In the genomic region with DNA sequence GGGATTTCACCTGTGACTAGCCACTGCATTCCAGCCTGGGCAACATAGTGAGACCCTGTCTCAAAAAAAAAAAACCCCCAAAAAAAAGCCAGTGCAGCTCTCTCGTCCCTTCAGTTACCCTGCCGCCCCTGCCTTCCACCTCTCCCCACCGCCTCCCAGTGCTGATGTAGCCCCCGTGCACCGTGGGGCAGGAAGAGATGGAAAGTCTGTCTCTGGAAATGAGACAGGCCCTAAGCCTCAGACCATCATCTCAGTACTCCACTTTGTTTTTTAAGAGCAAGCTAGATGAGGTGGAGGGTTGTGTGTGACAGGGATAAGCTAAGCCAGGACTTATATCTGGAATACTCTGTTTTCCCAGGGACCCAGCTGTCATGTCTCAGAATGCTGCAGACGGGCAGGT, we compare ENCODE assay signal across 17 cellular contexts. TPM values are rescaled to one million over a fixed set of nuclear protein-coding genes. Genes with fewer than 3 reads are reported as not detected.
DNase-seq lines count a peak whose midpoint lies in the region; ATAC-seq, FAIRE-seq and TF ChIP-seq lines count a peak whose summit lies in the region.
"Had no signal": no experiment of that assay in that cellular context is flagged by ENCODE, and none has a peak within 500 bp of the region (broad histone marks: within the 10 kb centered on the region; RNA-seq: fewer than 3 reads in every experiment).

No MANE protein-coding gene starts in this region.

- H3K14ac ChIP-seq in mesenchymal stem cell (ENCODE audit: low read length in 2 of 2), result no peak overlapping the region

- H3K9ac ChIP-seq in BLaER1 (peak overlapping the region; percentile 38; the same call in 1 of the 2 replicates), GM12878 (ENCODE audit: control insufficient read depth, insufficient read depth, low read length) (no peak overlapping the region), mesenchymal stem cell (ENCODE audit: low read length) (peak overlapping the region; percentile 47)
- 0 out of 22 replicates have a peak overlapping the region, but pooled peaks of 1 of the 11 experiments have one; percentile 17 for H3K9ac ChIP-seq in BLaER1 treated with 17β-estradiol and CSF1 and Interleukin-3, amounts not matched to agents 10 nM and 100 nM

- H4K8ac ChIP-seq in mesenchymal stem cell (ENCODE audit: low read length), result no peak overlapping the region

- peaks cover 23% of the 10 kb centered on the region for H3K4me1 ChIP-seq in BLaER1
- H3K4me1 ChIP-seq in BLaER1 treated with 17β-estradiol and CSF1 and Interleukin-3, amounts not matched to agents 10 nM and 100 nM, result peaks cover 10 to 22% (median 15%) of the 10 kb centered on the region in 10 experiments; a peak in 17 of 20 replicates
- H3K4me1 ChIP-seq in GM12878 (ENCODE audit: control insufficient read depth, insufficient read depth, low read length), result no peaks in the 10 kb centered on the region
- H3K4me1 ChIP-seq in mesenchymal stem cell (ENCODE audit: control insufficient read depth, insufficient read depth, low read depth, low read length), result peaks cover 13% of the 10 kb centered on the region
- H3K4me1 ChIP-seq: breast epithelium, tibial nerve had no signal

- H3K79me1 ChIP-seq in mesenchymal stem cell (replicated peaks; ENCODE audit: low read length, poor library complexity, severe bottlenecking), result peaks cover 26% of the 10 kb centered on the region

- TF ChIP-seq CTCF in GM12878 (IDR thresholded peaks at IDR 0.05 in 2 of 3, conservative IDR thresholded peaks at IDR 0.05 in 1 of 3; ENCODE audit: control insufficient read depth in 2 of 3, extremely low read depth in 1 of 3, insufficient read depth in 1 of 3, low read depth in 3 of 3, low read length in 3 of 3), result no peak

- BruUV-seq in GM12878 (replicated peaks; lab: Mats Ljungman, UMichigan), result no TSS peak

- H2BK15ac ChIP-seq in mesenchymal stem cell (ENCODE audit: low read depth, poor library complexity, severe bottlenecking), result no peak overlapping the region

- RAD21 ChIA-PET in GM12878 (lab: Charles Lee; ENCODE audit: unreplicated experiment), result interaction anchor here (1.7 kb wide), 1 partner anchor 30 kb away, joined by 4 read pairs; no protein-coding TSS in a partner anchor

- no peaks in the 10 kb centered on the region for H3K79me2 ChIP-seq in GM12878 (ENCODE audit: control insufficient read depth, insufficient read depth, low read length)

- no peak overlapping the region for H3K27ac ChIP-seq in BLaER1
- H3K27ac ChIP-seq in BLaER1 treated with 17β-estradiol and CSF1 and Interleukin-3, amounts not matched to agents 10 nM and 100 nM, result 0 out of 22 replicates have a peak overlapping the region, but pooled peaks of 1 of the 11 experiments have one; percentile 8
- no peak overlapping the region for H3K27ac ChIP-seq in GM12878 (ENCODE audit: control insufficient read depth, insufficient read depth)
- no peak overlapping the region for H3K27ac ChIP-seq in mesenchymal stem cell (ENCODE audit: low read length, poor library complexity, severe bottlenecking)
- H3K27ac ChIP-seq: esophagus muscularis mucosa, tibial nerve had no signal

- WGBS in GM12878 (ENCODE audit: insufficient coverage, insufficient replicate concordance, low lambda C conversion rate, missing lambda C conversion rate), result 7% methylated on average over 6 of the region's 6 CpGs
- WGBS in mesenchymal stem cell, result 100% methylated on average over 2 of the region's 6 CpGs

- no peak for FAIRE-seq in GM12878 (lab: Jason Lieb, UNC)

- no peaks in the 10 kb centered on the region for H3K36me3 ChIP-seq in BLaER1
- H3K36me3 ChIP-seq in BLaER1 treated with 17β-estradiol and CSF1 and Interleukin-3, amounts not matched to agents 10 nM and 100 nM, result peaks cover 0 to 99% (median 0%) of the 10 kb centered on the region in 11 experiments; a peak in 6 of 22 replicates
- no peaks in the 10 kb centered on the region; a peak in 1 of 4 replicates for H3K36me3 ChIP-seq in GM12878 (ENCODE audit: control insufficient read depth in 2 of 2, insufficient read depth in 2 of 2, low read length in 1 of 2)
- H3K36me3 ChIP-seq in mesenchymal stem cell (ENCODE audit: control insufficient read depth in 1 of 2, insufficient read depth in 2 of 2, low read depth in 1 of 2, low read length in 2 of 2), result peaks cover 0 to 10% of the 10 kb centered on the region in 2 experiments
- H3K36me3 ChIP-seq: breast epithelium had no signal

- no peak overlapping the region for H2BK5ac ChIP-seq in mesenchymal stem cell (ENCODE audit: low read depth, low read length, poor library complexity, severe bottlenecking)

- intact Hi-C loops in GM12878 (cut with micrococcal nuclease; ENCODE audit: unreplicated experiment), result no loop called here

- in situ Hi-C loops in GM12878 (cut with MboI), result no loop called here

- SMC1A ChIA-PET in GM12878 (lab: Charles Lee; ENCODE audit: uncharacterized antibody, unreplicated experiment), result interaction anchor here (1.5 kb wide), 1 partner anchor 19 kb away, joined by 3 read pairs; no protein-coding TSS in a partner anchor

- H3K4me3 ChIP-seq in BLaER1 (no peak overlapping the region), GM12878 (no peak overlapping the region), mesenchymal stem cell (ENCODE audit: insufficient read depth in 1 of 2, low read depth in 1 of 2, low read length in 2 of 2) (no peak overlapping the region)
- H3K4me3 ChIP-seq in BLaER1 treated with 17β-estradiol and CSF1 and Interleukin-3, amounts not matched to agents 10 nM and 100 nM, result no peak overlapping the region
- H3K4me3 ChIP-seq: breast epithelium, esophagus muscularis mucosa, tibial nerve had no signal

- no peaks in the 10 kb centered on the region for H3K9me3 ChIP-seq in BLaER1
- H3K9me3 ChIP-seq in BLaER1 treated with 17β-estradiol and CSF1 and Interleukin-3, amounts not matched to agents 10 nM and 100 nM (replicated peaks in 1 of 11), result peaks cover 0 to 9% (median 0%) of the 10 kb centered on the region in 11 experiments; a peak in 1 of 22 replicates
- no peaks in the 10 kb centered on the region for H3K9me3 ChIP-seq in GM12878 (replicated peaks; ENCODE audit: control insufficient read depth, insufficient read depth, low read length)
- no peaks in the 10 kb centered on the region for H3K9me3 ChIP-seq in mesenchymal stem cell (ENCODE audit: control insufficient read depth, low read length)
- H3K9me3 ChIP-seq: breast epithelium, esophagus muscularis mucosa, tibial nerve had no signal

- DNase-seq in GM12878 (ENCODE audit: low read depth, low spot score), result no peak
- DNase-seq in mesenchymal stem cell, result no peak
- DNase-seq in RPMI8226, result no peak
- DNase-seq: activated naive CD8-positive, alpha-beta T cell treated with anti-CD3 and anti-CD28 coated beads, Interleukin-2, amount 10 ng/mL, durations not matched to agents 7 days and 5 days; AML-193; NCI-H748 treated with DMSO at 0.1 percent for 48 hours; occipital lobe; retina; T1000 had no signal

- no peak overlapping the region for H3K23ac ChIP-seq in mesenchymal stem cell (ENCODE audit: low read length in 2 of 2)

- no peak for TF ChIP-seq RAD21 in GM12878 (IDR thresholded peaks at IDR 0.05; ENCODE audit: insufficient read depth, low read depth, low read length)

- no peak for TF ChIP-seq EP300 in GM12878 (IDR thresholded peaks at IDR 0.05; ENCODE audit: borderline replicate concordance in 1 of 2, control insufficient read depth in 1 of 2, low read depth in 2 of 2, low read length in 2 of 2)

- H3K4me2 ChIP-seq in BLaER1 (peak overlapping the region; percentile 32), GM12878 (ENCODE audit: control insufficient read depth, insufficient read depth) (no peak overlapping the region), mesenchymal stem cell (ENCODE audit: low read length, poor library complexity, severe bottlenecking) (no peak overlapping the region)
- peak overlapping the region in 9 of 11 experiments; percentile 6 to 54 (median 33); a peak in 17 of 22 replicates for H3K4me2 ChIP-seq in BLaER1 treated with 17β-estradiol and CSF1 and Interleukin-3, amounts not matched to agents 10 nM and 100 nM

- no peak overlapping the region for H3K4ac ChIP-seq in mesenchymal stem cell (ENCODE audit: low read depth in 1 of 2, low read length in 2 of 2)

- H4K20me1 ChIP-seq in BLaER1 (no peaks in the 10 kb centered on the region), GM12878 (ENCODE audit: control insufficient read depth, insufficient read depth) (no peaks in the 10 kb centered on the region)
- H4K20me1 ChIP-seq in BLaER1 treated with 17β-estradiol and CSF1 and Interleukin-3, amounts not matched to agents 10 nM and 100 nM, result peaks cover 0 to 97% (median 0%) of the 10 kb centered on the region in 11 experiments; a peak in 6 of 22 replicates

- H3K27me3 ChIP-seq in BLaER1 (no peaks in the 10 kb centered on the region), GM12878 (replicated peaks in 1 of 2; ENCODE audit: control insufficient read depth in 2 of 2, insufficient read depth in 2 of 2, low read length in 1 of 2) (no peaks in the 10 kb centered on the region), mesenchymal stem cell (ENCODE audit: control insufficient read depth in 1 of 2, insufficient read depth in 1 of 2, low read length in 2 of 2) (peaks cover 0 to 6% of the 10 kb centered on the region in 2 experiments)
- no peaks in the 10 kb centered on the region for H3K27me3 ChIP-seq in BLaER1 treated with 17β-estradiol and CSF1 and Interleukin-3, amounts not matched to agents 10 nM and 100 nM
- H3K27me3 ChIP-seq: breast epithelium, esophagus muscularis mucosa, tibial nerve had no signal

- H2BK120ac ChIP-seq in mesenchymal stem cell (ENCODE audit: low read depth, low read length), result no peak overlapping the region

- ATAC-seq in GM12878 (peak; percentile 47), GM18873 (IDR thresholded peaks at IDR 0.05; ENCODE audit: low FRiP score, unreplicated experiment) (no peak), HG02763 (IDR thresholded peaks at IDR 0.05; ENCODE audit: unreplicated experiment) (no peak)
- ATAC-seq: SK-N-SH treated with all-trans-retinoic acid at 6 μM for 48 hours had no signal

- no peak for TF ChIP-seq POLR2A in GM12878 (IDR thresholded peaks at IDR 0.05; ENCODE audit: low read depth, low read length)

- no peak overlapping the region for H2AFZ ChIP-seq in GM12878 (ENCODE audit: control insufficient read depth, low read depth, low read length)
- no peak overlapping the region for H2AFZ ChIP-seq in mesenchymal stem cell (ENCODE audit: low read depth, low read length)

- H4K91ac ChIP-seq in mesenchymal stem cell (ENCODE audit: low read length), result no peak overlapping the region

- no peak overlapping the region for H2AK5ac ChIP-seq in mesenchymal stem cell (ENCODE audit: low read length, severe bottlenecking)

- H3K18ac ChIP-seq in mesenchymal stem cell (ENCODE audit: low read depth in 1 of 2, low read length in 2 of 2), result no peak overlapping the region

- no peak overlapping the region for H2BK12ac ChIP-seq in mesenchymal stem cell (ENCODE audit: low read length in 2 of 2)

- CTCF ChIA-PET in GM12878 (lab: Yijun Ruan, JAX), result no interaction called here

- POLR2A ChIA-PET in GM12878 (lab: Charles Lee), result no interaction called here

RNA-seq across cellular contexts. Expression of a gene that starts 32.0 kb away (rescaled TPM):
- 10.1 and 10.3 TPM in 2 replicates for total RNA-seq in GM12878 (2013; cell fraction: nucleolus; rRNA removed)
- 0.49 and 0.85 TPM in 2 replicates for total RNA-seq in GM12878 (2014; rRNA removed)
- total RNA-seq in GM12878 (2014; rRNA removed; fragmentation: Illumina TruSeq; extraction: Trizol), result 0.28 and 0.31 TPM in 2 replicates
- 0.37 and 1.0 TPM in 2 replicates for total RNA-seq in GM12878 (2021)
- polyA plus RNA-seq in GM12878 (2011; ENCODE audit: low read depth), result 0.84 TPM
- 28.6 and 30.6 TPM in 2 replicates for polyA plus RNA-seq in GM12878 (2011; rRNA removed)
- polyA plus RNA-seq in GM12878 (2011; cell fraction: cytosol; rRNA removed), result 28.6 and 28.8 TPM in 2 replicates
- 77.6 and 89.3 TPM in 2 replicates for polyA plus RNA-seq in GM12878 (2011; cell fraction: nucleus; rRNA removed)
- polyA plus RNA-seq in GM12878 (2012), result 0.73 and 1.4 TPM in 2 replicates
- polyA plus RNA-seq in GM12878 (2014; fragmentation: Illumina TruSeq; extraction: Trizol), result 0.62 and 0.63 TPM in 2 replicates
- polyA plus RNA-seq in GM12878 (2014; fragmentation: Nextera tagmentation; extraction: Ambion mirVana), result under 1 TPM; 0.26 to 0.37 TPM
- 0.60 and 1.3 TPM in 2 replicates for polyA plus RNA-seq in GM12878 (2014; rRNA removed)
- polyA plus RNA-seq in GM12878 (2016; fragmentation: Nextera tagmentation; extraction: Ambion mirVana), result under 1 TPM; 0.13 to 0.39 TPM
- polyA minus RNA-seq in GM12878 (2011; rRNA and poly(A)+ RNA removed), result 26.0 and 27.2 TPM in 2 replicates
- 7.7 and 7.9 TPM in 2 replicates for polyA minus RNA-seq in GM12878 (2011; cell fraction: cytosol; rRNA and poly(A)+ RNA removed)
- 19.7 and 24.3 TPM in 2 replicates for polyA minus RNA-seq in GM12878 (2011; cell fraction: nucleus; rRNA and poly(A)+ RNA removed)
- polyA plus RNA-seq in mesenchymal stem cell (2013, experiment 1 of 2), result 2.6 TPM
- 2.7 TPM for polyA plus RNA-seq in mesenchymal stem cell (2013, experiment 2 of 2)

RNA-seq across cellular contexts. Expression of a gene that starts 46.4 kb away (rescaled TPM):
- total RNA-seq in GM12878 (2013; cell fraction: nucleolus; rRNA removed), result 303 and 305 TPM in 2 replicates
- total RNA-seq in GM12878 (2014; rRNA removed) (108 and 118 TPM in 2 replicates), GM12878 (2014; rRNA removed; fragmentation: Illumina TruSeq; extraction: Trizol) (58.2 and 66.8 TPM in 2 replicates), GM12878 (2021) (74.5 and 78.9 TPM in 2 replicates)
- 18.8 TPM for polyA plus RNA-seq in GM12878 (2011; ENCODE audit: low read depth)
- polyA plus RNA-seq in GM12878 (2011; rRNA removed) (60.2 and 63.5 TPM in 2 replicates), GM12878 (2014; fragmentation: Illumina TruSeq; extraction: Trizol) (50.2 and 58.6 TPM in 2 replicates), GM12878 (2014; fragmentation: Nextera tagmentation; extraction: Ambion mirVana) (10 to 100 TPM in 1 of 2 experiments, 1 to 10 TPM in 1; 10.0 to 11.8 TPM), GM12878 (2014; rRNA removed) (49.8 and 62.6 TPM in 2 replicates), GM12878 (2016; fragmentation: Nextera tagmentation; extraction: Ambion mirVana) (10 to 100 TPM; 50.4 to 56.9 TPM)
- 50.2 and 54.1 TPM in 2 replicates for polyA plus RNA-seq in GM12878 (2011; cell fraction: cytosol; rRNA removed)
- polyA plus RNA-seq in GM12878 (2011; cell fraction: nucleus; rRNA removed), result 53.2 and 58.0 TPM in 2 replicates
- polyA plus RNA-seq in GM12878 (2012), result 21.6 and 29.4 TPM in 2 replicates
- polyA minus RNA-seq in GM12878 (2011; rRNA and poly(A)+ RNA removed), result 133 and 135 TPM in 2 replicates
- polyA minus RNA-seq in GM12878 (2011; cell fraction: cytosol; rRNA and poly(A)+ RNA removed), result 44.1 and 56.3 TPM in 2 replicates
- 116 and 187 TPM in 2 replicates for polyA minus RNA-seq in GM12878 (2011; cell fraction: nucleus; rRNA and poly(A)+ RNA removed)
- polyA plus RNA-seq in mesenchymal stem cell (2013, experiment 1 of 2), result 11.0 TPM
- polyA plus RNA-seq in mesenchymal stem cell (2013, experiment 2 of 2), result 9.5 TPM

Comparison
In these comparisons a context has a peak if more than half of its experiments do, and no peak if none do; other contexts are left out.
1. H3K4me2 ChIP-seq: peak in BLaER1 (single experiment) and BLaER1 treated with 17β-estradiol and CSF1 and Interleukin-3, amounts not matched to agents 10 nM and 100 nM (9 of 11); none in GM12878 (single experiment) and mesenchymal stem cell (single experiment).